Comparison of ENCODE assay signal across 9 cellular contexts in the genomic region with DNA sequence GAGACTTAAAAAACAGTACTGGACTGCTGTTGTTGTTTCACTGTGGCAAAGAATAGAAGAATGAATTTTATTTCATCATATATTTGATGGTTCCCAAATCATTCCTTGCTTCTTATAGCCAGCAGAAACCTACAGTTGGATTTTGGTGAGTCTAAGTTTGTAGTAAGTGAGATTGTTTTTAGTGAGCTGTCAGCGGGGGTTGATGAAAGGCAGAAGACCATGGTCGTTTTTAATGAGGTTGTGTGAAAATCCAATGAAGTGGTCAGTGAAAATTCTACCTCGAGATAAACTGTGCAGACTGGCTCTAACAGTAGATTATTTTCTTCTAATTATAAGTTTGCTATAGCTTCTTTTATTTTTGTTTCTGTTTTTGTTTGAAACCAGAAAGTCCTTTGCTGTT.
"Had no signal": no experiment of that assay in that cellular context is flagged by ENCODE, and none has a peak within 500 bp of the region (broad histone marks: within the 10 kb centered on the region; RNA-seq: fewer than 3 reads in every experiment).

No MANE protein-coding gene starts in this region.

- H3K4me3 ChIP-seq: GM23338, HAP-1 had no signal

- H3K4me3 Mint-ChIP-seq: GM23338, HFFc6, IgD-negative memory B cell had no signal

- H3K36me3 Mint-ChIP-seq: IgD-negative memory B cell had no signal

- FAIRE-seq: H1, HepG2 had no signal

- H3K9me3 Mint-ChIP-seq: GM23338, HFFc6, IgD-negative memory B cell had no signal

- H3K4me1 Mint-ChIP-seq: GM23338, IgD-negative memory B cell had no signal

- H3K27me3 Mint-ChIP-seq: IgD-negative memory B cell had no signal

- H3K27ac Mint-ChIP-seq: GM23338, HFFc6 had no signal

- H3K4me1 ChIP-seq: HAP-1 had no signal

- ATAC-seq: GM23338, HCT116, HepG2 had no signal

- DNase-seq: H7, HFFc6 had no signal

- H3K9me3 ChIP-seq: HAP-1 had no signal

- H3K27ac ChIP-seq: HL-60 had no signal
